Comparison of ENCODE assay signal across 36 cellular contexts in genomic region chr17:28689011-28689410, GRCh38.
"Had no signal": no experiment of that assay in that cellular context is flagged by ENCODE, and none has a peak within 500 bp of the region (broad histone marks: within the 10 kb centered on the region; RNA-seq: fewer than 3 reads in every experiment).

No MANE protein-coding gene starts in this region.

- H3K27me3 Mint-ChIP-seq: activated B cell treated with CpG ODN at 0.5 μM for 24 hours; activated CD4-positive, alpha-beta memory T cell treated with anti-CD3 and anti-CD28 coated beads for 36 hours; activated CD4-positive, alpha-beta T cell treated with anti-CD3 and anti-CD28 coated beads, Interleukin-2, amount 10 ng/mL, durations not matched to agents 24 days and 14 days; activated CD8-positive, alpha-beta T cell treated with anti-CD3 and anti-CD28 coated beads for 36 hours; activated naive CD8-positive, alpha-beta T cell treated with anti-CD3 and anti-CD28 coated beads for 36 hours; activated T-helper 17 cell treated with anti-CD3 and anti-CD28 coated beads, Interleukin-2, amount 50 U/mL, for 72 hours; brain; central memory CD8-positive, alpha-beta T cell had no signal

- H3K27ac Mint-ChIP-seq: activated B cell treated with CpG ODN at 0.5 μM for 24 hours; activated CD4-positive, alpha-beta memory T cell treated with anti-CD3 and anti-CD28 coated beads for 36 hours; activated CD4-positive, alpha-beta T cell treated with anti-CD3 and anti-CD28 coated beads, Interleukin-2, amount 10 ng/mL, durations not matched to agents 24 days and 14 days; activated CD8-positive, alpha-beta T cell treated with anti-CD3 and anti-CD28 coated beads for 36 hours; activated naive CD8-positive, alpha-beta T cell treated with anti-CD3 and anti-CD28 coated beads for 36 hours; activated T-cell treated with anti-CD3 and anti-CD28 coated beads, Interleukin-2, amount 50 U/mL, for 72 hours; activated T-helper 1 cell treated with anti-CD3 and anti-CD28 coated beads, Interleukin-12 subunit alpha, Interleukin-12 subunit beta, Interleukin-2, Interleukin-4 antibody, amounts not matched to agents 30 ng/mL and 10 ng/mL and 1 ng/mL, durations not matched to agents 14 hours and 24 hours and 36 hours; activated T-helper 17 cell treated with anti-CD3 and anti-CD28 coated beads, Interleukin-2, amount 50 U/mL, for 72 hours; brain; T-helper 1 cell treated with Interleukin-12 subunit alpha and Interleukin-12 subunit beta and Interleukin-4 antibody, amounts not matched to agents 30 μg/mL and 1 μg/mL, for 36 hours; T-helper 2 cell treated with Interferon-gamma antibody and Interleukin-4, amounts not matched to agents 5 μg/mL and 100 μg/mL, for 36 hours had no signal

- H3K4me1 ChIP-seq: ascending aorta had no signal

- H3K9me3 Mint-ChIP-seq: activated B cell treated with CpG ODN at 0.5 μM for 24 hours; activated CD4-positive, alpha-beta memory T cell treated with anti-CD3 and anti-CD28 coated beads for 36 hours; activated CD4-positive, alpha-beta T cell treated with anti-CD3 and anti-CD28 coated beads, Interleukin-2, amount 10 ng/mL, durations not matched to agents 24 days and 14 days; activated CD8-positive, alpha-beta T cell treated with anti-CD3 and anti-CD28 coated beads for 36 hours; activated naive CD4-positive, alpha-beta T cell treated with anti-CD3 and anti-CD28 coated beads, Interleukin-2, amount 50 U/mL, for 72 hours; activated naive CD8-positive, alpha-beta T cell treated with anti-CD3 and anti-CD28 coated beads for 36 hours; activated T-cell treated with anti-CD3 and anti-CD28 coated beads, Interleukin-2, amount 50 U/mL, for 4 hours; activated T-cell treated with anti-CD3 and anti-CD28 coated beads, Interleukin-2, amount 50 U/mL, for 72 hours; activated T-helper 1 cell treated with anti-CD3 and anti-CD28 coated beads, Interleukin-12 subunit alpha, Interleukin-12 subunit beta, Interleukin-2, Interleukin-4 antibody, amounts not matched to agents 30 ng/mL and 10 ng/mL and 1 ng/mL, durations not matched to agents 14 hours and 24 hours and 36 hours; activated T-helper 17 cell treated with anti-CD3 and anti-CD28 coated beads, Interleukin-2, amount 50 U/mL, for 72 hours; brain; central memory CD8-positive, alpha-beta T cell; T-helper 1 cell treated with Interleukin-12 subunit alpha and Interleukin-12 subunit beta and Interleukin-4 antibody, amounts not matched to agents 30 μg/mL and 1 μg/mL, for 36 hours; T-helper 2 cell treated with Interferon-gamma antibody and Interleukin-4, amounts not matched to agents 5 μg/mL and 100 μg/mL, for 36 hours had no signal

- H3K4me1 Mint-ChIP-seq: activated B cell treated with CpG ODN at 0.5 μM for 24 hours; activated CD4-positive, alpha-beta T cell treated with anti-CD3 and anti-CD28 coated beads, Interleukin-2, amount 10 ng/mL, durations not matched to agents 24 days and 14 days; activated naive CD8-positive, alpha-beta T cell treated with anti-CD3 and anti-CD28 coated beads for 36 hours; activated T-helper 17 cell treated with anti-CD3 and anti-CD28 coated beads, Interleukin-2, amount 50 U/mL, for 72 hours; brain; central memory CD8-positive, alpha-beta T cell had no signal

- H3K27ac ChIP-seq: adrenal gland, ascending aorta, cardiac muscle cell, VCaP had no signal

- H3K9me3 ChIP-seq: adrenal gland, ascending aorta had no signal

- H3K4me3 Mint-ChIP-seq: activated B cell treated with CpG ODN at 0.5 μM for 24 hours; activated CD4-positive, alpha-beta memory T cell treated with anti-CD3 and anti-CD28 coated beads for 36 hours; activated CD4-positive, alpha-beta T cell treated with anti-CD3 and anti-CD28 coated beads, Interleukin-2, amount 10 ng/mL, durations not matched to agents 24 days and 14 days; activated CD8-positive, alpha-beta T cell treated with anti-CD3 and anti-CD28 coated beads for 36 hours; activated naive CD8-positive, alpha-beta T cell treated with anti-CD3 and anti-CD28 coated beads for 36 hours; activated T-cell treated with anti-CD3 and anti-CD28 coated beads, Interleukin-2, amount 50 U/mL, for 4 hours; activated T-cell treated with anti-CD3 and anti-CD28 coated beads, Interleukin-2, amount 50 U/mL, for 72 hours; activated T-helper 1 cell treated with anti-CD3 and anti-CD28 coated beads, Interleukin-12 subunit alpha, Interleukin-12 subunit beta, Interleukin-2, Interleukin-4 antibody, amounts not matched to agents 30 ng/mL and 10 ng/mL and 1 ng/mL, durations not matched to agents 14 hours and 24 hours and 36 hours; activated T-helper 17 cell treated with anti-CD3 and anti-CD28 coated beads, Interleukin-2, amount 50 U/mL, for 72 hours; brain; central memory CD8-positive, alpha-beta T cell; T-helper 1 cell treated with Interleukin-12 subunit alpha and Interleukin-12 subunit beta and Interleukin-4 antibody, amounts not matched to agents 30 μg/mL and 1 μg/mL, for 36 hours; T-helper 2 cell treated with Interferon-gamma antibody and Interleukin-4, amounts not matched to agents 5 μg/mL and 100 μg/mL, for 36 hours had no signal

- DNase-seq: activated B cell treated with CpG ODN at 0.5 μM for 24 hours; activated CD4-positive, alpha-beta memory T cell treated with anti-CD3 and anti-CD28 coated beads for 36 hours; activated CD4-positive, alpha-beta T cell treated with anti-CD3 and anti-CD28 coated beads for 4 hours; activated CD4-positive, alpha-beta T cell treated with anti-CD3 and anti-CD28 coated beads, Interleukin-2, amount 10 ng/mL, durations not matched to agents 24 days and 14 days; activated CD4-positive, alpha-beta T cell treated with anti-CD3 and anti-CD28 coated beads, Interleukin-2, amount 50 U/mL, for 1 hour; activated CD4-positive, alpha-beta T cell treated with anti-CD3 and anti-CD28 coated beads, Interleukin-2, amount 50 U/mL, for 4 hours; activated CD4-positive, CD25-positive, alpha-beta regulatory T cell treated with anti-CD3 and anti-CD28 coated beads, Interleukin-2, amount 50 U/mL, for 72 hours; activated CD8-positive, alpha-beta memory T cell treated with anti-CD3 and anti-CD28 coated beads, Interleukin-2, amount 50 U/mL, for 4 hours; activated CD8-positive, alpha-beta T cell treated with anti-CD3 and anti-CD28 coated beads for 36 hours; activated effector memory CD4-positive, alpha-beta T cell treated with anti-CD3 and anti-CD28 coated beads, Interleukin-2, amount 50 U/mL, for 16 hours; activated gamma-delta T cell treated with Interleukin-2 at 50 U/mL for 16 hours; activated naive CD4-positive, alpha-beta T cell; activated naive CD4-positive, alpha-beta T cell treated with anti-CD3 and anti-CD28 coated beads, Interleukin-2, amount 50 U/mL, for 16 hours; activated naive CD8-positive, alpha-beta T cell treated with anti-CD3 and anti-CD28 coated beads for 36 hours; activated T-cell treated with anti-CD3 and anti-CD28 coated beads for 4 hours; activated T-cell treated with anti-CD3 and anti-CD28 coated beads, Interleukin-2, amount 50 U/mL, for 1 hour; activated T-cell treated with anti-CD3 and anti-CD28 coated beads, Interleukin-2, amount 50 U/mL, for 4 hours; activated T-cell treated with anti-CD3 and anti-CD28 coated beads, Interleukin-2, amount 50 U/mL, for 72 hours; adrenal gland; amniotic stem cell; anterior cingulate cortex; caudate nucleus; cerebellar nuclear complex; T-helper 1 cell; T-helper 2 cell; T-helper 9 cell had no signal

- H3K27me3 ChIP-seq: adrenal gland, ascending aorta, cardiac muscle cell had no signal

- H3K4me3 ChIP-seq: adrenal gland, ascending aorta, cardiac muscle cell had no signal
